26 cellular contexts compared by ENCODE assay signal in genomic region chr5:10475931-10476687, GRCh38. TPM values are rescaled to one million over a fixed set of nuclear protein-coding genes. Genes with fewer than 3 reads are reported as not detected.
DNase-seq lines count a peak whose midpoint lies in the region; ATAC-seq and TF ChIP-seq lines count a peak whose summit lies in the region.
"Had no signal": no experiment of that assay in that cellular context is flagged by ENCODE, and none has a peak within 500 bp of the region (broad histone marks: within the 10 kb centered on the region; RNA-seq: fewer than 3 reads in every experiment).

No MANE protein-coding gene starts in this region.

- no peak overlapping the region for H2AK9ac ChIP-seq in IMR-90 (replicated peaks; ENCODE audit: low read depth, low read length, poor library complexity)

- H3K9me3 ChIP-seq in IMR-90 (ENCODE audit: control insufficient read depth, insufficient read depth, low read length) = peaks cover 9% of the 10 kb centered on the region
- H3K9me3 ChIP-seq in mesenchymal stem cell (ENCODE audit: control insufficient read depth, low read length) = no peaks in the 10 kb centered on the region
- no peaks in the 10 kb centered on the region for H3K9me3 ChIP-seq in body of pancreas
- H3K9me3 ChIP-seq: Caco-2, SJCRH30 had no signal

- H4K5ac ChIP-seq in IMR-90 (ENCODE audit: low read depth, low read length) = no peak overlapping the region

- POLR2A ChIA-PET in IMR-90 (lab: Charles Lee; ENCODE audit: unreplicated experiment) = no interaction called here
- POLR2A ChIA-PET in WTC11 (lab: Charles Lee) = interaction anchor here (0.7 kb wide), 1 partner anchor 239 kb away, joined by 3 read pairs; no protein-coding TSS in a partner anchor

- ATAC-seq in IMR-90 (ENCODE audit: low read depth) (no peak), WTC11 (no peak), body of pancreas (no peak)
- ATAC-seq: HCT116, HepG2, Right ventricle myocardium inferior had no signal

- no peak overlapping the region for H2BK12ac ChIP-seq in mesenchymal stem cell (ENCODE audit: low read length in 2 of 2)

- H3K27me3 Mint-ChIP-seq in WTC11 (ENCODE audit: low read depth) = peaks cover 19% of the 10 kb centered on the region

- TF ChIP-seq CTCF in IMR-90 (conservative IDR thresholded peaks at IDR 0.05; ENCODE audit: low read depth, low read length) (no peak), WTC11 (IDR thresholded peaks at IDR 0.05) (no peak), body of pancreas (IDR thresholded peaks at IDR 0.05) (no peak)

- 0 out of 4 replicates have a peak, but pooled peaks cover 0 to 2% of the 10 kb centered on the region in 2 experiments for H3K79me1 ChIP-seq in IMR-90 (ENCODE audit: low read depth in 1 of 2, low read length in 2 of 2)
- H3K79me1 ChIP-seq in mesenchymal stem cell (replicated peaks; ENCODE audit: low read length, poor library complexity, severe bottlenecking) = no peaks in the 10 kb centered on the region

- H2BK120ac ChIP-seq in IMR-90 (ENCODE audit: low read depth, low read length) = no peak overlapping the region
- no peak overlapping the region for H2BK120ac ChIP-seq in mesenchymal stem cell (ENCODE audit: low read depth, low read length)

- peaks cover 28% of the 10 kb centered on the region for H3K9me3 Mint-ChIP-seq in WTC11

- BruUV-seq in IMR-90 (replicated peaks; lab: Mats Ljungman, UMichigan) = no TSS peak

- no peak overlapping the region for H2AFZ ChIP-seq in IMR-90 (replicated peaks; ENCODE audit: low read length, poor library complexity)
- H2AFZ ChIP-seq in mesenchymal stem cell (ENCODE audit: low read depth, low read length) = no peak overlapping the region
- H2AFZ ChIP-seq: PC-9 had no signal

- H3K27ac Mint-ChIP-seq in WTC11 = no peak overlapping the region
- H3K27ac Mint-ChIP-seq: CD4-positive, alpha-beta memory T cell had no signal

- H3K9me1 ChIP-seq in IMR-90 (ENCODE audit: insufficient read depth, low read length) = peaks cover 10% of the 10 kb centered on the region; the same call in 1 of the 2 replicates

- DNase-seq in IMR-90 = no peak
- no peak for DNase-seq in WTC11 (ENCODE audit: low spot score)
- DNase-seq in mesenchymal stem cell = no peak
- DNase-seq in stimulated activated CD4-positive, alpha-beta T cell treated with anti-CD3 and anti-CD28 coated beads, Interleukin-4, amount 100 ng/mL, for 24 hours = no peak
- no peak for DNase-seq in NOMO-1 (lab: John Stamatoyannopoulos, UW; ENCODE audit: unreplicated experiment in 2 of 2)
- DNase-seq in body of pancreas = no peak
- DNase-seq in activated CD4-positive, alpha-beta T cell treated with anti-CD3 and anti-CD28 coated beads, Interleukin-2, amount 50 U/mL, for 1 hour = no peak
- DNase-seq: C1 segment of cervical spinal cord; Caco-2; CD4-positive, alpha-beta memory T cell; DMS153; DND-41; KBM-7; MV-4-11; NCI-H1105 treated with DMSO at 0.1 percent for 48 hours; NCI-H146; NCI-H1930; NCI-H2227 treated with DMSO at 0.1 percent for 48 hours; NCI-H526 treated with DMSO at 0.1 percent for 48 hours; NK-92 treated with Interleukin-12 subunit alpha and Interleukin-12 subunit beta, amount 100 ng/mL, for 24 hours; PC-9; SJCRH30 had no signal

- intact Hi-C loops in IMR-90 (cut with micrococcal nuclease) = no loop called here
- intact Hi-C loops in body of pancreas (cut with DNase I) = no loop called here

- no peak overlapping the region for H3K18ac ChIP-seq in IMR-90 (ENCODE audit: low read depth, low read length)
- H3K18ac ChIP-seq in mesenchymal stem cell (ENCODE audit: low read depth in 1 of 2, low read length in 2 of 2) = no peak overlapping the region

- CTCF ChIA-PET in IMR-90 (lab: Yijun Ruan, JAX) (no interaction called here), WTC11 (lab: Charles Lee) (no interaction called here)

- H4K91ac ChIP-seq in IMR-90 (ENCODE audit: insufficient read depth, low read depth, low read length) (no peak overlapping the region), mesenchymal stem cell (ENCODE audit: low read length) (no peak overlapping the region)

- H3K23ac ChIP-seq in IMR-90 (ENCODE audit: low read depth, low read length) (no peak overlapping the region), mesenchymal stem cell (ENCODE audit: low read length in 2 of 2) (no peak overlapping the region)

- 100% methylated on average over 3 of the region's 13 CpGs; no CpG with 5 or more reads in 1 of the 2 experiments for WGBS in IMR-90 (ENCODE audit: extremely low coverage in 2 of 2, insufficient read length in 1 of 2), 2 experiments
- WGBS in mesenchymal stem cell = 89% methylated on average over 12 of the region's 13 CpGs
- WGBS in body of pancreas, 2 donors = 76 to 88% methylated on average over 13 of the region's 13 CpGs

- H2BK5ac ChIP-seq in IMR-90 (ENCODE audit: low read depth, low read length, poor library complexity, severe bottlenecking) = no peak overlapping the region
- no peak overlapping the region for H2BK5ac ChIP-seq in mesenchymal stem cell (ENCODE audit: low read depth, low read length, poor library complexity, severe bottlenecking)

- peaks cover 13% of the 10 kb centered on the region for H3K4me1 Mint-ChIP-seq in WTC11
- H3K4me1 Mint-ChIP-seq: CD4-positive, alpha-beta memory T cell had no signal

- H3K4me3 ChIP-seq in IMR-90 (ENCODE audit: insufficient read depth, low read depth, low read length) = no peak overlapping the region
- H3K4me3 ChIP-seq in mesenchymal stem cell (ENCODE audit: insufficient read depth in 1 of 2, low read depth in 1 of 2, low read length in 2 of 2) = peak overlapping the region in 1 of 2 experiments; percentile 38
- no peak overlapping the region for H3K4me3 ChIP-seq in body of pancreas
- H3K4me3 ChIP-seq: PC-9, SJCRH30 had no signal

- TF ChIP-seq RAD21 in IMR-90 (IDR thresholded peaks at IDR 0.05; ENCODE audit: low read length) = no peak

- no peak overlapping the region for H3K4ac ChIP-seq in IMR-90 (ENCODE audit: low read depth, low read length)
- H3K4ac ChIP-seq in mesenchymal stem cell (ENCODE audit: low read depth in 1 of 2, low read length in 2 of 2) = no peak overlapping the region

- H3K36me3 ChIP-seq in IMR-90 (ENCODE audit: control insufficient read depth, insufficient read depth, low read length) (no peaks in the 10 kb centered on the region), mesenchymal stem cell (ENCODE audit: control insufficient read depth in 1 of 2, insufficient read depth in 2 of 2, low read depth in 1 of 2, low read length in 2 of 2) (no peaks in the 10 kb centered on the region), body of pancreas (replicated peaks in 1 of 2; ENCODE audit: insufficient read depth in 1 of 2, low read depth in 2 of 2) (no peaks in the 10 kb centered on the region)
- H3K36me3 ChIP-seq: SJCRH30 had no signal

- H2BK15ac ChIP-seq in IMR-90 (ENCODE audit: low read depth, low read length) = no peak overlapping the region
- no peak overlapping the region for H2BK15ac ChIP-seq in mesenchymal stem cell (ENCODE audit: low read depth, poor library complexity, severe bottlenecking)

- no peak overlapping the region for H3K4me2 ChIP-seq in IMR-90 (ENCODE audit: low read depth, low read length)
- no peak overlapping the region for H3K4me2 ChIP-seq in mesenchymal stem cell (ENCODE audit: low read length, poor library complexity, severe bottlenecking)
- H3K4me2 ChIP-seq: PC-9 had no signal

- no peak overlapping the region for H4K8ac ChIP-seq in IMR-90 (ENCODE audit: low read depth in 2 of 2, low read length in 2 of 2)
- no peak overlapping the region for H4K8ac ChIP-seq in mesenchymal stem cell (ENCODE audit: low read length)

- H3K27me3 ChIP-seq in IMR-90 (ENCODE audit: control insufficient read depth, insufficient read depth, low read length) (no peaks in the 10 kb centered on the region), mesenchymal stem cell (ENCODE audit: control insufficient read depth in 1 of 2, insufficient read depth in 1 of 2, low read length in 2 of 2) (no peaks in the 10 kb centered on the region), body of pancreas (no peaks in the 10 kb centered on the region)
- H3K27me3 ChIP-seq: SJCRH30 had no signal

- in situ Hi-C loops in IMR-90 (cut with MboI; ENCODE audit: low sequenced_read_pairs) = no loop called here

- no peak overlapping the region for H3K56ac ChIP-seq in IMR-90 (ENCODE audit: extremely low read depth, insufficient read depth, low read length)

- no peak overlapping the region for H3K4me3 Mint-ChIP-seq in WTC11
- H3K4me3 Mint-ChIP-seq: CD4-positive, alpha-beta memory T cell had no signal

- H3K27ac ChIP-seq in IMR-90 (ENCODE audit: insufficient read depth, low read length) (no peak overlapping the region), mesenchymal stem cell (ENCODE audit: low read length, poor library complexity, severe bottlenecking) (no peak overlapping the region), body of pancreas (no peak overlapping the region)
- H3K27ac ChIP-seq: PC-9, SJCRH30 had no signal

- no peak for TF ChIP-seq POLR2A in IMR-90 (IDR thresholded peaks at IDR 0.05; ENCODE audit: low read depth, low read length)
- TF ChIP-seq POLR2A in body of pancreas (IDR thresholded peaks at IDR 0.05) = no peak

- H4K20me1 ChIP-seq in IMR-90 (ENCODE audit: insufficient read depth, low read length) = no peaks in the 10 kb centered on the region

- H3K14ac ChIP-seq in IMR-90 (replicated peaks; ENCODE audit: low read depth, low read length) (no peak overlapping the region), mesenchymal stem cell (ENCODE audit: low read length in 2 of 2) (no peak overlapping the region)

- H3K36me3 Mint-ChIP-seq in WTC11 = peaks cover 2% of the 10 kb centered on the region; the same call in 1 of the 2 replicates

- H2AK5ac ChIP-seq in IMR-90 (ENCODE audit: low read depth, low read length) = peak overlapping the region; percentile 63; the same call in 1 of the 2 replicates
- no peak overlapping the region for H2AK5ac ChIP-seq in mesenchymal stem cell (ENCODE audit: low read length, severe bottlenecking)

- dilution Hi-C loops in IMR-90 (cut with HindIII; ENCODE audit: low sequenced_read_pairs, unreplicated experiment) = no loop called here

- no peak overlapping the region for H2BK20ac ChIP-seq in IMR-90 (ENCODE audit: low read depth, low read length)

- H3K4me1 ChIP-seq in IMR-90 (ENCODE audit: control insufficient read depth, insufficient read depth, low read length) = peaks cover 18% of the 10 kb centered on the region
- H3K4me1 ChIP-seq in mesenchymal stem cell (ENCODE audit: control insufficient read depth, insufficient read depth, low read depth, low read length) = peaks cover 10% of the 10 kb centered on the region
- H3K4me1 ChIP-seq in body of pancreas = no peaks in the 10 kb centered on the region

- no peak overlapping the region for H3K9ac ChIP-seq in IMR-90 (ENCODE audit: low read depth, low read length)
- peak overlapping the region; percentile 36 for H3K9ac ChIP-seq in mesenchymal stem cell (ENCODE audit: low read length)

RNA-seq across cellular contexts. Expression of gene ROPN1L, which starts 34.4 kb away (rescaled TPM):
- total RNA-seq in IMR-90 (2012; rRNA removed) (0.28 and 0.36 TPM in 2 replicates), WTC11 (2021) (0.27 TPM in 1 of 3 replicates, not detected in the others), body of pancreas (1 to 10 TPM; 1.3 to 4.3 TPM)
- 0.34 and 0.50 TPM in 2 replicates for polyA plus RNA-seq in IMR-90 (2012; rRNA removed)
- polyA plus RNA-seq in IMR-90 (2012; cell fraction: cytosol; rRNA removed) = 0.60 and 0.67 TPM in 2 replicates
- polyA plus RNA-seq in IMR-90 (2012; cell fraction: nucleus; rRNA removed; ENCODE audit: low replicate concordance) = 0.73 and 1.1 TPM in 2 replicates
- 0.43 TPM for polyA plus RNA-seq in mesenchymal stem cell (2013, experiment 1 of 2)
- 0.29 TPM for polyA plus RNA-seq in mesenchymal stem cell (2013, experiment 2 of 2)
- total RNA-seq: HepG2, HT-29, Right ventricle myocardium inferior had no signal
- polyA plus RNA-seq: HepG2 had no signal
